In genomic region chr3:125212509-125213372, GRCh38 we compare ENCODE assay signal across 8 cellular contexts. TPM values are rescaled to one million over a fixed set of nuclear protein-coding genes. Genes with fewer than 3 reads are reported as not detected.
DNase-seq lines count a peak whose midpoint lies in the region; ATAC-seq, FAIRE-seq and TF ChIP-seq lines count a peak whose summit lies in the region.

Gene SLC12A8 (minus strand): TSS chr3:125212748. CDS start chr3:125211349, 1,399 bp downstream.

- peak within 1 kb of the TSS; percentile 33 for H2AFZ ChIP-seq in fibroblast of lung (ENCODE audit: low read length)
- peak within 1 kb of the TSS; percentile 95 for H2AFZ ChIP-seq in neuronal stem cell (ENCODE audit: low read length)

- FAIRE-seq in urothelium cell line (lab: Jason Lieb, UNC) = no peak

- H3K4me3 ChIP-seq in fibroblast of lung (replicated peaks in 1 of 4; ENCODE audit: control extremely low read depth in 1 of 4, insufficient read depth in 1 of 4, low read depth in 3 of 4, low read length in 4 of 4) (peak within 1 kb of the TSS; percentile 6 to 51 (median 34)), neuronal stem cell (ENCODE audit: low read length in 2 of 2) (peak within 1 kb of the TSS; percentile 41 to 85)

- peak within 1 kb of the TSS; percentile 79 for H3K4ac ChIP-seq in neuronal stem cell (ENCODE audit: low read length)

- H2BK5ac ChIP-seq in neuronal stem cell (ENCODE audit: low read length) = peak within 1 kb of the TSS; percentile 92

- peak within 1 kb of the TSS; percentile 96 for H3K18ac ChIP-seq in neuronal stem cell (ENCODE audit: low read length)

- peak within 1 kb of the TSS; percentile 99 for H2AK5ac ChIP-seq in neuronal stem cell (ENCODE audit: low read depth, low read length)

- peak within 1 kb of the TSS; percentile 87 for H3K23ac ChIP-seq in neuronal stem cell (ENCODE audit: low read depth, low read length, poor library complexity)

- H3K9me3 ChIP-seq in fibroblast of lung (ENCODE audit: control insufficient read depth, insufficient read depth, low read depth, low read length) (no peaks in the 10 kb centered on the region), neuronal stem cell (replicated peaks in 1 of 2; ENCODE audit: control insufficient read depth in 2 of 2, insufficient read depth in 1 of 2, low read depth in 1 of 2, low read length in 2 of 2) (no peaks in the 10 kb centered on the region)

- H3K14ac ChIP-seq in neuronal stem cell (ENCODE audit: low read length) = peak within 1 kb of the TSS; percentile 95

- H3K9ac ChIP-seq in fibroblast of lung (ENCODE audit: insufficient read depth, low read length) = peak within 1 kb of the TSS; percentile 42
- H3K9ac ChIP-seq in neuronal stem cell (ENCODE audit: low read depth, low read length, poor library complexity) = peak within 1 kb of the TSS; percentile 78

- in situ Hi-C loops in Caki2 (cut with HindIII; ENCODE audit: low pct_unique_long_range_greater_than_20kb, low sequenced_read_pairs) = no loop called here

- ATAC-seq in GM18870 (IDR thresholded peaks at IDR 0.05; ENCODE audit: unreplicated experiment) (no peak), HG02981 (IDR thresholded peaks at IDR 0.05; ENCODE audit: unreplicated experiment) (no peak)

- peak within 1 kb of the TSS; percentile 60 for H4K91ac ChIP-seq in neuronal stem cell (ENCODE audit: low read depth, low read length, poor library complexity)

- TF ChIP-seq CTCF in fibroblast of lung (conservative IDR thresholded peaks at IDR 0.05 in 1 of 2, IDR thresholded peaks at IDR 0.05 in 1 of 2; ENCODE audit: low read depth in 1 of 2, low read length in 2 of 2) = no peak

- H3K4me2 ChIP-seq in fibroblast of lung (ENCODE audit: extremely low read depth, insufficient read depth, low read length) = peak within 1 kb of the TSS; percentile 71
- H3K4me2 ChIP-seq in neuronal stem cell (ENCODE audit: insufficient read depth, low read length, poor library complexity, severe bottlenecking) = peak within 1 kb of the TSS; percentile 100

- H4K20me1 ChIP-seq in fibroblast of lung (ENCODE audit: control insufficient read depth, extremely low read depth, insufficient read depth, low read length) = no peaks in the 10 kb centered on the region

- H2BK12ac ChIP-seq in neuronal stem cell (ENCODE audit: low read length) = peak within 1 kb of the TSS; percentile 91

- H3K27me3 ChIP-seq in fibroblast of lung (ENCODE audit: control insufficient read depth, insufficient read depth, low read length) (peaks cover 9% of the 10 kb centered on the region), neuronal stem cell (ENCODE audit: control insufficient read depth in 3 of 3, insufficient read depth in 3 of 3, low read depth in 1 of 3, low read length in 3 of 3) (peaks cover 0 to 61% (median 4%) of the 10 kb centered on the region in 3 experiments)

- H3K79me1 ChIP-seq in neuronal stem cell (ENCODE audit: low read depth, low read length) = peaks cover 2% of the 10 kb centered on the region

- no peak within 1 kb of the TSS for H3K27ac ChIP-seq in fibroblast of lung (ENCODE audit: insufficient read depth, low read length)
- H3K27ac ChIP-seq in neuronal stem cell (replicated peaks; ENCODE audit: low read length) = no peak within 1 kb of the TSS

- DNase-seq in Caki2 (ENCODE audit: low read depth) (no peak), LoVo (ENCODE audit: low spot score) (peak; percentile 32), fibroblast of lung (ENCODE audit: low read depth in 2 of 2) (no peak), neuronal stem cell (ENCODE audit: low spot score) (no peak), urothelium cell line (ENCODE audit: low spot score) (no peak), Ammon's horn (ENCODE audit: low spot score) (no peak)

- H2BK120ac ChIP-seq in neuronal stem cell (ENCODE audit: low read depth, low read length) = peak within 1 kb of the TSS; percentile 83

- peaks cover 6% of the 10 kb centered on the region for H3K4me1 ChIP-seq in fibroblast of lung (ENCODE audit: control insufficient read depth, extremely low read depth, insufficient read depth, low read length)
- H3K4me1 ChIP-seq in neuronal stem cell (ENCODE audit: control insufficient read depth in 2 of 2, insufficient read depth in 1 of 2, low read depth in 1 of 2, low read length in 2 of 2) = peaks cover 5 to 15% of the 10 kb centered on the region in 2 donors

- H3K36me3 ChIP-seq in fibroblast of lung (ENCODE audit: control insufficient read depth, insufficient read depth, low read length) = no peaks in the 10 kb centered on the region
- no peaks in the 10 kb centered on the region for H3K36me3 ChIP-seq in neuronal stem cell (replicated peaks in 1 of 2; ENCODE audit: control insufficient read depth in 2 of 2, insufficient read depth in 2 of 2, low read length in 2 of 2)

- no peaks in the 10 kb centered on the region for H3K79me2 ChIP-seq in fibroblast of lung (ENCODE audit: control insufficient read depth, insufficient read depth, low read length)

- WGBS in neuronal stem cell (ENCODE audit: extremely low coverage in 2 of 2, insufficient read length in 2 of 2, insufficient replicate concordance in 1 of 2), 2 donors = no CpG with 5 or more reads among the region's 55 CpGs

- H4K8ac ChIP-seq in neuronal stem cell (ENCODE audit: low read depth, low read length) = peak within 1 kb of the TSS; percentile 99

- peak within 1 kb of the TSS; percentile 96 for H2BK15ac ChIP-seq in neuronal stem cell (ENCODE audit: low read length)

RNA-seq across cellular contexts. Expression of gene SLC12A8, which starts in this region (rescaled TPM):
- total RNA-seq in Caki2 (2014; rRNA removed; shearing (Covaris generic); ENCODE audit: low replicate concordance) = 167 and 248 TPM in 2 replicates
- 9.8 and 19.5 TPM in 2 replicates for total RNA-seq in fibroblast of lung
- polyA plus RNA-seq in fibroblast of lung = 7.6 and 15.1 TPM in 2 replicates
- polyA plus RNA-seq in fibroblast of lung (2012) = 5.7 and 10.8 TPM in 2 replicates
- 20.3 and 22.0 TPM in 2 replicates for polyA minus RNA-seq in fibroblast of lung (ENCODE audit: low replicate concordance)
- polyA plus RNA-seq in neuronal stem cell (2013, experiment 1 of 2) = 1.8 TPM
- 1.9 TPM for polyA plus RNA-seq in neuronal stem cell (2013, experiment 2 of 2)
